ENCODE assay signal across 19 cellular contexts in the genomic region with DNA sequence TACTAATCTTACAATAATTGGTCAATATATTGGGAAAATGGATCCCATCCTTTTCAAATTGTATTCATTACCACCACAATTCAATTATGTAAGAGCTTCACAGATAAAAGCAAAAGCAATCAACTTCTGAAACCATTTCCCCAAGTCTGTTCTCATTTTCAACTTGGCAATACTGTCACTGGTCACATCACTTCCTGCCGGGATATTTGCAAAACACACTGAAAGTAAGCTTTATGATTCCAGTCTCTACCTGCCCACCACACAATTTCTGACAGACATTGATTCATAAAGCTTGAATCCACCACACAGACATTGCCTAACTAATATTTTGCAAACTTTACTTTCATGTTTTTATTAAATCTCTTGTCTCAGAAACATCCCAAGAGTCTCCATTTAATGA. TPM values are rescaled to one million over a fixed set of nuclear protein-coding genes. Genes with fewer than 3 reads are reported as not detected.
DNase-seq lines count a peak whose midpoint lies in the region; ATAC-seq and TF ChIP-seq lines count a peak whose summit lies in the region.
"Had no signal": no experiment of that assay in that cellular context is flagged by ENCODE, and none has a peak within 500 bp of the region (broad histone marks: within the 10 kb centered on the region; RNA-seq: fewer than 3 reads in every experiment).

No MANE protein-coding gene starts in this region.

- CTCF ChIA-PET in activated CD4-positive, alpha-beta T cell treated with anti-CD3 and anti-CD28 coated beads, Interleukin-2, amount 10 ng/mL, durations not matched to agents 7 days and 5 days (lab: Charles Lee): interaction anchor here (1.5 kb wide), 1 partner anchor 13 kb away, joined by 4 read pairs; no protein-coding TSS in a partner anchor

- H3K4me1 Mint-ChIP-seq in activated CD4-positive, alpha-beta T cell treated with anti-CD3 and anti-CD28 coated beads, Interleukin-2, amount 10 ng/mL, durations not matched to agents 7 days and 5 days: peaks cover 17% of the 10 kb centered on the region
- H3K4me1 Mint-ChIP-seq in central memory CD8-positive, alpha-beta T cell: peaks cover 13% of the 10 kb centered on the region

- H3K9me3 Mint-ChIP-seq in activated CD4-positive, alpha-beta T cell treated with anti-CD3 and anti-CD28 coated beads, Interleukin-2, amount 10 ng/mL, durations not matched to agents 7 days and 5 days: no peaks in the 10 kb centered on the region
- H3K9me3 Mint-ChIP-seq in central memory CD8-positive, alpha-beta T cell: no peaks in the 10 kb centered on the region

- no peak for ATAC-seq in central memory CD8-positive, alpha-beta T cell (replicated peaks; ENCODE audit: extremely low read depth, poor library complexity, severe bottlenecking)
- ATAC-seq in left lobe of liver (no peak), GM21825 (IDR thresholded peaks at IDR 0.05; ENCODE audit: unreplicated experiment) (no peak)
- ATAC-seq: left lung had no signal

- in situ Hi-C loops in GM13976 (cut with MboI; ENCODE audit: low sequenced_read_pairs, unreplicated experiment): no loop called here

- H3K4me3 Mint-ChIP-seq in activated CD4-positive, alpha-beta T cell treated with anti-CD3 and anti-CD28 coated beads, Interleukin-2, amount 10 ng/mL, durations not matched to agents 7 days and 5 days: no peak overlapping the region
- H3K4me3 Mint-ChIP-seq in central memory CD8-positive, alpha-beta T cell: no peak overlapping the region

- POLR2A ChIA-PET in activated CD4-positive, alpha-beta T cell treated with anti-CD3 and anti-CD28 coated beads, Interleukin-2, amount 10 ng/mL, durations not matched to agents 7 days and 5 days (lab: Charles Lee): no interaction called here

- no peak for TF ChIP-seq CTCF in GM13976 (IDR thresholded peaks at IDR 0.05; ENCODE audit: borderline replicate concordance, control extremely low read depth, extremely low read depth, insufficient read depth, missing control alignments)

- peak overlapping the region; percentile 21 for H3K27ac Mint-ChIP-seq in activated CD4-positive, alpha-beta T cell treated with anti-CD3 and anti-CD28 coated beads, Interleukin-2, amount 10 ng/mL, durations not matched to agents 7 days and 5 days
- H3K27ac Mint-ChIP-seq in central memory CD8-positive, alpha-beta T cell (ENCODE audit: low read depth): peak overlapping the region; percentile 32

- H3K27me3 Mint-ChIP-seq in activated CD4-positive, alpha-beta T cell treated with anti-CD3 and anti-CD28 coated beads, Interleukin-2, amount 10 ng/mL, durations not matched to agents 7 days and 5 days: no peaks in the 10 kb centered on the region
- no peaks in the 10 kb centered on the region for H3K27me3 Mint-ChIP-seq in central memory CD8-positive, alpha-beta T cell

- DNase-seq in activated CD4-positive, alpha-beta T cell treated with anti-CD3 and anti-CD28 coated beads, Interleukin-2, amount 10 ng/mL, durations not matched to agents 7 days and 5 days: no peak
- no peak for DNase-seq in activated CD4-positive, alpha-beta T cell treated with anti-CD3 and anti-CD28 coated beads, Interleukin-2, amount 50 U/mL, for 1 hour
- DNase-seq in GM13976 (ENCODE audit: low spot score): peak; percentile 27
- peak; percentile 60 for DNase-seq in MV-4-11 (lab: John Stamatoyannopoulos, UW)
- DNase-seq in central memory CD8-positive, alpha-beta T cell (ENCODE audit: low spot score in 2 of 2): no peak
- no peak for DNase-seq in left lobe of liver (ENCODE audit: low spot score)
- no peak for DNase-seq in SW480 (ENCODE audit: low spot score)
- DNase-seq: activated CD4-positive, alpha-beta T cell treated with anti-CD3 and anti-CD28 coated beads for 1 hour; activated T-cell treated with anti-CD3 and anti-CD28 coated beads for 4 hours; dorsolateral prefrontal cortex; erythroblast; H7; left lung; MG63; NCI-H2029 treated with DMSO at 0.1 percent for 48 hours; NCI-H510A; T1000; thyroid gland had no signal

- peaks cover 47% of the 10 kb centered on the region for H3K36me3 Mint-ChIP-seq in activated CD4-positive, alpha-beta T cell treated with anti-CD3 and anti-CD28 coated beads, Interleukin-2, amount 10 ng/mL, durations not matched to agents 7 days and 5 days (ENCODE audit: low read depth)
- peaks cover 16% of the 10 kb centered on the region for H3K36me3 Mint-ChIP-seq in central memory CD8-positive, alpha-beta T cell (ENCODE audit: insufficient read depth)

RNA-seq across cellular contexts. Expression of a gene that starts 53.6 kb away (rescaled TPM):
- total RNA-seq in activated CD4-positive, alpha-beta T cell treated with anti-CD3 and anti-CD28 coated beads, Interleukin-2, amount 10 ng/mL, durations not matched to agents 7 days and 5 days: 10 to 100 TPM; 39.1 to 48.1 TPM
- 5.7 TPM for total RNA-seq in left lobe of liver

RNA-seq across cellular contexts. Expression of a gene that starts 56.5 kb away (rescaled TPM):
- 1 to 10 TPM; 3.9 to 4.4 TPM for total RNA-seq in activated CD4-positive, alpha-beta T cell treated with anti-CD3 and anti-CD28 coated beads, Interleukin-2, amount 10 ng/mL, durations not matched to agents 7 days and 5 days
- total RNA-seq in left lobe of liver: 2.6 TPM

Comparison
In these comparisons a context has a peak if more than half of its experiments do, and no peak if none do; other contexts are left out.
1. DNase-seq: peak in GM13976 (single experiment) and MV-4-11 (single experiment); none in activated CD4-positive, alpha-beta T cell treated with anti-CD3 and anti-CD28 coated beads, Interleukin-2, amount 10 ng/mL, durations not matched to agents 7 days and 5 days (single experiment), activated CD4-positive, alpha-beta T cell treated with anti-CD3 and anti-CD28 coated beads, Interleukin-2, amount 50 U/mL, for 1 hour (single experiment), central memory CD8-positive, alpha-beta T cell (0 of 2), left lobe of liver (single experiment) and SW480 (single experiment).